16 cellular contexts compared by ENCODE assay signal in the genomic region with DNA sequence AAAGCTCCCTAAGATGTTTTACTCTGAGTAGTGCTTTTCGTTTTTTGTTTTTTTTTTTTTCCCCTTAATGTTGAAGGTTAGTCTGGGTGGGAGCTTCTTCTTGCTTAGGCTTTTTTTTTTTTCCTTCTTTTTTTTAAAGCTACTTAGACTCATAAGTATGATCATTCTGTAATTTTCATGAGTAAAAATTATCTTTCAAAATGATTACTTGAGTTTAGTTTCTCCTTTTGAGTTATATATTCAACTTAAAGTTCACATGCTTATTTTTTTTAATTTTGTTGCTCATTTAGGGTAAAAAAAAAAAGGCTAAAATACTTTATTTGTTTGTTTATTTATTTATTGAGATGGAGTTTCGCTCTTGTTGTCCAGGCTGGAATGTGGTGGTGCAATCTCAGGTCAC. TPM values are rescaled to one million over a fixed set of nuclear protein-coding genes. Genes with fewer than 3 reads are reported as not detected.
A peak's percentile ranks its signal among the peaks of the same experiment; 100 is the strongest.
DNase-seq lines count a peak whose midpoint lies in the region; ATAC-seq, FAIRE-seq and TF ChIP-seq lines count a peak whose summit lies in the region.
"Had no signal": no experiment of that assay in that cellular context is flagged by ENCODE, and none has a peak within 500 bp of the region (broad histone marks: within the 10 kb centered on the region; RNA-seq: fewer than 3 reads in every experiment).

No MANE protein-coding gene starts in this region.

- 77% methylated on average over 2 of the region's 2 CpGs for WGBS in HepG2 (ENCODE audit: low lambda C conversion rate)
- WGBS in right lobe of liver (ENCODE audit: insufficient coverage, low coverage, low lambda C conversion rate, missing lambda C conversion rate): 23% methylated on average over 2 of the region's 2 CpGs
- 0% methylated on average over 2 of the region's 2 CpGs for WGBS in GM12878 (ENCODE audit: insufficient coverage, insufficient replicate concordance, low lambda C conversion rate, missing lambda C conversion rate)

- DNase-seq in HepG2 (ENCODE audit: low spot score) (no peak), right lobe of liver (no peak), PC-3 (no peak), GM12878 (ENCODE audit: low read depth, low spot score) (no peak), kidney glomerular epithelial cell (lab: John Stamatoyannopoulos, UW) (no peak), NCI-H1092 treated with DMSO at 0.1 percent for 48 hours (lab: John Stamatoyannopoulos, UW) (no peak)
- DNase-seq in stimulated activated CD4-positive, alpha-beta T cell treated with anti-CD3 and anti-CD28 coated beads, Interleukin-1b, Interleukin-23, amount 100 ng/mL, for 48 hours: no peak
- DNase-seq: hippocampal formation; IMR-90; NCI-H2171 treated with DMSO at 0.1 percent for 48 hours; posterior cingulate gyrus; SIG-M5; spleen; stimulated activated naive CD4-positive, alpha-beta T cell; uterus had no signal

- H3K4me1 ChIP-seq in HepG2 (ENCODE audit: insufficient read depth, low read length): peaks cover 58% of the 10 kb centered on the region
- H3K4me1 ChIP-seq in right lobe of liver: peaks cover 0 to 42% (median 0%) of the 10 kb centered on the region in 4 donors
- H3K4me1 ChIP-seq in PC-3 (ENCODE audit: insufficient read depth, low read length): peaks cover 32% of the 10 kb centered on the region
- H3K4me1 ChIP-seq in GM12878 (ENCODE audit: control insufficient read depth, insufficient read depth, low read length): peaks cover 8% of the 10 kb centered on the region; the same call in 1 of the 2 replicates

- CTCF ChIA-PET in HepG2 (lab: Yijun Ruan, JAX; ENCODE audit: low intra/inter-chr PET ratio, low total read pairs): no interaction called here
- CTCF ChIA-PET in PC-3 (lab: Charles Lee): interaction anchor here (0.6 kb wide), 1 partner anchor 14 kb away, joined by 4 read pairs; no protein-coding TSS in a partner anchor
- CTCF ChIA-PET in GM12878 (lab: Yijun Ruan, JAX): interaction anchor here (0.7 to 1.4 kb wide), 3 partner anchors 22 to 116 kb away, joined by 3 to 5 read pairs (median 4); no protein-coding TSS in a partner anchor

- BruUV-seq in HepG2 (replicated peaks; lab: Mats Ljungman, UMichigan) (no TSS peak), PC-3 (replicated peaks; lab: Mats Ljungman, UMichigan) (no TSS peak), GM12878 (replicated peaks; lab: Mats Ljungman, UMichigan) (no TSS peak)

- in situ Hi-C loops in HepG2 (cut with HindIII; ENCODE audit: extremely low pct_ligation_motif_present, low pct_unique_long_range_greater_than_20kb): no loop called here
- in situ Hi-C loops in GM12878 (cut with MboI): no loop called here

- no peaks in the 10 kb centered on the region for H3F3A ChIP-seq in PC-3 (ENCODE audit: low read length, unreplicated experiment)

- H3K36me3 ChIP-seq in HepG2 (replicated peaks in 1 of 2; ENCODE audit: control insufficient read depth in 1 of 2, insufficient read depth in 2 of 2, low read length in 2 of 2) (peaks cover 0 to 1% of the 10 kb centered on the region in 2 experiments; a peak in 1 of 5 replicates), right lobe of liver (no peaks in the 10 kb centered on the region), PC-3 (ENCODE audit: low read depth, low read length) (no peaks in the 10 kb centered on the region; the same call in 1 of the 2 replicates), GM12878 (ENCODE audit: control insufficient read depth in 2 of 2, insufficient read depth in 2 of 2, low read length in 1 of 2) (0 out of 4 replicates have a peak, but pooled peaks cover 0 to 2% of the 10 kb centered on the region in 2 experiments)
- H3K36me3 ChIP-seq: spleen, uterus had no signal

- SMC1A ChIA-PET in GM12878 (lab: Charles Lee; ENCODE audit: uncharacterized antibody, unreplicated experiment): interaction anchor here (0.6 to 1.5 kb wide), 5 partner anchors 8 to 1929 kb away, joined by 3 to 5 read pairs (median 3); no protein-coding TSS in a partner anchor

- H3K9me2 ChIP-seq in PC-3 (replicated peaks; ENCODE audit: low read length): no peaks in the 10 kb centered on the region

- POLR2A ChIA-PET in HepG2 (lab: Yijun Ruan, JAX): no interaction called here
- POLR2A ChIA-PET in PC-3 (lab: Charles Lee; ENCODE audit: unreplicated experiment): no interaction called here
- POLR2A ChIA-PET in GM12878 (lab: Charles Lee): interaction anchor here (0.7 to 2.6 kb wide), 5 partner anchors 11 to 160 kb away, joined by 3 to 9 read pairs (median 5); no protein-coding TSS in a partner anchor

- H3K9ac ChIP-seq in HepG2 (ENCODE audit: insufficient read depth, low read depth, low read length) (no peak overlapping the region), PC-3 (ENCODE audit: low read length) (no peak overlapping the region), GM12878 (ENCODE audit: control insufficient read depth, insufficient read depth, low read length) (no peak overlapping the region; the same call in none of the 2 replicates)

- H4K20me1 ChIP-seq in HepG2 (ENCODE audit: insufficient read depth, low read length): peaks cover 16% of the 10 kb centered on the region
- peaks cover 22% of the 10 kb centered on the region for H4K20me1 ChIP-seq in PC-3 (ENCODE audit: low read length)
- H4K20me1 ChIP-seq in GM12878 (ENCODE audit: control insufficient read depth, insufficient read depth): no peaks in the 10 kb centered on the region

- TF ChIP-seq CTCF in HepG2 (CRISPR knock-in tag; IDR thresholded peaks at IDR 0.05) (no peak), right lobe of liver (IDR thresholded peaks at IDR 0.05) (no peak), PC-3 (conservative IDR thresholded peaks at IDR 0.05; ENCODE audit: low read depth, low read length) (no peak), GM12878 (IDR thresholded peaks at IDR 0.05 in 2 of 3, conservative IDR thresholded peaks at IDR 0.05 in 1 of 3; ENCODE audit: control insufficient read depth in 2 of 3, extremely low read depth in 1 of 3, insufficient read depth in 1 of 3, low read depth in 3 of 3, low read length in 3 of 3) (no peak)

- H3K9me3 ChIP-seq in HepG2 (ENCODE audit: low read length): no peaks in the 10 kb centered on the region
- no peaks in the 10 kb centered on the region for H3K9me3 ChIP-seq in right lobe of liver
- no peaks in the 10 kb centered on the region for H3K9me3 ChIP-seq in PC-3 (ENCODE audit: low read length)
- H3K9me3 ChIP-seq in GM12878 (replicated peaks; ENCODE audit: control insufficient read depth, insufficient read depth, low read length): no peaks in the 10 kb centered on the region; the same call in 2 of the 3 replicates
- H3K9me3 ChIP-seq: spleen, uterus had no signal

- RAD21 ChIA-PET in GM12878 (lab: Charles Lee; ENCODE audit: unreplicated experiment): interaction anchor here (1.5 kb wide), 1 partner anchor 33 kb away, joined by 6 read pairs; no protein-coding TSS in a partner anchor

- H3K4me3 ChIP-seq in HepG2 (replicated peaks in 1 of 3; ENCODE audit: insufficient read depth in 1 of 3, low read depth in 2 of 3, low read length in 3 of 3) (peak overlapping the region in 1 of 3 experiments; percentile 10; a peak in 1 of 6 replicates), right lobe of liver (no peak overlapping the region), PC-3 (ENCODE audit: low read length) (no peak overlapping the region), GM12878 (peak overlapping the region; percentile 85)
- H3K4me3 ChIP-seq: uterus had no signal

- no peaks in the 10 kb centered on the region; a peak in 1 of 5 replicates for H3K27me3 ChIP-seq in HepG2 (ENCODE audit: control insufficient read depth in 1 of 2, insufficient read depth in 2 of 2, low read length in 2 of 2)
- H3K27me3 ChIP-seq in right lobe of liver: no peaks in the 10 kb centered on the region
- H3K27me3 ChIP-seq in PC-3 (ENCODE audit: low read length): no peaks in the 10 kb centered on the region
- H3K27me3 ChIP-seq in GM12878 (replicated peaks in 1 of 2; ENCODE audit: control insufficient read depth in 2 of 2, insufficient read depth in 2 of 2, low read length in 1 of 2): no peaks in the 10 kb centered on the region
- H3K27me3 ChIP-seq: spleen, uterus had no signal

- TF ChIP-seq RAD21 in HepG2 (CRISPR knock-in tag; IDR thresholded peaks at IDR 0.05) (no peak), GM12878 (IDR thresholded peaks at IDR 0.05; ENCODE audit: insufficient read depth, low read depth, low read length) (no peak)

- H3K27ac ChIP-seq in HepG2 (ENCODE audit: extremely low read length, insufficient read depth, low read length): no peak overlapping the region
- no peak overlapping the region for H3K27ac ChIP-seq in right lobe of liver
- H3K27ac ChIP-seq in PC-3 (ENCODE audit: low read length): no peak overlapping the region
- no peak overlapping the region for H3K27ac ChIP-seq in GM12878 (ENCODE audit: control insufficient read depth, insufficient read depth)
- H3K27ac ChIP-seq: spleen, uterus had no signal

- H3K4me2 ChIP-seq in HepG2 (ENCODE audit: low read depth, low read length): peak overlapping the region; percentile 82
- H3K4me2 ChIP-seq in PC-3 (ENCODE audit: low read length): peak overlapping the region; percentile 81; the same call in 1 of the 2 replicates
- H3K4me2 ChIP-seq in GM12878 (ENCODE audit: control insufficient read depth, insufficient read depth): peak overlapping the region; percentile 75

- TF ChIP-seq POLR2A in HepG2 (IDR thresholded peaks at IDR 0.05; ENCODE audit: insufficient read depth in 1 of 2, low read depth in 2 of 2, low read length in 2 of 2): no peak
- TF ChIP-seq POLR2A in right lobe of liver (IDR thresholded peaks at IDR 0.05): no peak
- TF ChIP-seq POLR2A in GM12878 (IDR thresholded peaks at IDR 0.05; ENCODE audit: low read depth, low read length): no peak

- peaks cover 69% of the 10 kb centered on the region for H3K79me2 ChIP-seq in HepG2 (ENCODE audit: insufficient read depth, low read length)
- peaks cover 76% of the 10 kb centered on the region for H3K79me2 ChIP-seq in PC-3 (ENCODE audit: low read length)
- H3K79me2 ChIP-seq in GM12878 (ENCODE audit: control insufficient read depth, insufficient read depth, low read length): peaks cover 72% of the 10 kb centered on the region

- TF ChIP-seq EP300 in HepG2 (IDR thresholded peaks at IDR 0.05; ENCODE audit: low read depth in 2 of 2, low read length in 2 of 2) (no peak), HepG2 (CRISPR knock-in tag; IDR thresholded peaks at IDR 0.05; ENCODE audit: borderline replicate concordance) (no peak), GM12878 (IDR thresholded peaks at IDR 0.05; ENCODE audit: borderline replicate concordance in 1 of 2, control insufficient read depth in 1 of 2, low read depth in 2 of 2, low read length in 2 of 2) (no peak)

- FAIRE-seq in HepG2 (lab: Jason Lieb, UNC) (no peak), GM12878 (lab: Jason Lieb, UNC) (no peak)

- no peak for ATAC-seq in HepG2
- ATAC-seq in right lobe of liver: no peak
- ATAC-seq in PC-3: no peak
- no peak for ATAC-seq in GM12878
- no peak for ATAC-seq in HG02970 (IDR thresholded peaks at IDR 0.05; ENCODE audit: low FRiP score, unreplicated experiment)

- intact Hi-C loops in HepG2 (cut with micrococcal nuclease; ENCODE audit: unreplicated experiment): loop anchor here (10.0 kb wide), 1 partner anchor 969 kb away; no protein-coding TSS in a partner anchor
- intact Hi-C loops in right lobe of liver (cut with DNase I): no loop called here
- intact Hi-C loops in PC-3 (cut with micrococcal nuclease): no loop called here
- intact Hi-C loops in GM12878 (cut with micrococcal nuclease; ENCODE audit: unreplicated experiment): no loop called here

- H2AFZ ChIP-seq in HepG2 (ENCODE audit: low read length) (no peak overlapping the region), PC-3 (ENCODE audit: low read length) (no peak overlapping the region), GM12878 (ENCODE audit: control insufficient read depth, low read depth, low read length) (no peak overlapping the region)

RNA-seq across cellular contexts. Expression of gene RBM27, which starts 2.9 kb away (rescaled TPM):
- total RNA-seq in HepG2 (2016; rRNA removed; fragmentation: Illumina TruSeq; extraction: Trizol): 23.4 and 31.2 TPM in 2 replicates
- total RNA-seq in HepG2 (2016; cell fraction: cytosol; rRNA removed; fragmentation: Illumina TruSeq; extraction: Trizol; ENCODE audit: low read depth): 3.1 and 4.5 TPM in 2 replicates
- 21.8 and 27.9 TPM in 2 replicates for total RNA-seq in HepG2 (2016; cell fraction: insoluble cytoplasmic fraction; rRNA removed; fragmentation: Illumina TruSeq; extraction: Trizol)
- 8.6 and 10.8 TPM in 2 replicates for total RNA-seq in HepG2 (2016; cell fraction: membrane; rRNA removed; fragmentation: Illumina TruSeq; extraction: Trizol)
- total RNA-seq in HepG2 (2016; cell fraction: nucleus; rRNA removed; fragmentation: Illumina TruSeq; extraction: Trizol): 17.9 and 21.4 TPM in 2 replicates
- 9.9 and 12.9 TPM in 2 replicates for polyA plus RNA-seq in HepG2 (2011; rRNA removed)
- 3.5 and 5.7 TPM in 2 replicates for polyA plus RNA-seq in HepG2 (2011; cell fraction: cytosol; rRNA removed)
- polyA plus RNA-seq in HepG2 (2011; cell fraction: nucleus; rRNA removed): 5.9 and 7.8 TPM in 2 replicates
- polyA plus RNA-seq in HepG2 (2012): 7.4 and 9.5 TPM in 2 replicates
- 0.54 and 0.58 TPM in 2 replicates for polyA plus RNA-seq in HepG2 (2016; cell fraction: cytosol; fragmentation: Illumina TruSeq; extraction: Trizol; ENCODE audit: low read depth)
- 20.4 and 20.7 TPM in 2 replicates for polyA plus RNA-seq in HepG2 (2016; cell fraction: insoluble cytoplasmic fraction; fragmentation: Illumina TruSeq; extraction: Trizol; ENCODE audit: low read depth)
- polyA plus RNA-seq in HepG2 (2016; cell fraction: membrane; fragmentation: Illumina TruSeq; extraction: Trizol; ENCODE audit: low read depth): 2.8 and 3.6 TPM in 2 replicates
- 15.7 and 17.1 TPM in 2 replicates for polyA plus RNA-seq in HepG2 (2016; cell fraction: nucleus; fragmentation: Illumina TruSeq; extraction: Trizol; ENCODE audit: insufficient read depth, low read depth)
- 57.9 and 104 TPM in 2 replicates for polyA minus RNA-seq in HepG2 (2011; rRNA and poly(A)+ RNA removed; ENCODE audit: low replicate concordance)
- 32.9 and 38.0 TPM in 2 replicates for polyA minus RNA-seq in HepG2 (2011; cell fraction: cytosol; rRNA and poly(A)+ RNA removed)
- 45.3 and 46.0 TPM in 2 replicates for polyA minus RNA-seq in HepG2 (2011; cell fraction: nucleus; rRNA and poly(A)+ RNA removed)
- 10 to 100 TPM in 3 of 6 experiments, 1 to 10 TPM in 3; 5.8 to 14.1 (median 9.8) TPM for total RNA-seq in right lobe of liver
- 18.8 and 21.4 TPM in 2 replicates for total RNA-seq in PC-3 (2014; rRNA removed)
- 66.2 and 79.0 TPM in 2 replicates for total RNA-seq in GM12878 (2013; cell fraction: nucleolus; rRNA removed)
- total RNA-seq in GM12878 (2014; rRNA removed): 20.9 and 26.3 TPM in 2 replicates
- 33.9 and 34.7 TPM in 2 replicates for total RNA-seq in GM12878 (2014; rRNA removed; fragmentation: Illumina TruSeq; extraction: Trizol)
- 18.5 and 20.2 TPM in 2 replicates for total RNA-seq in GM12878 (2021)
- 6.1 TPM for polyA plus RNA-seq in GM12878 (2011; ENCODE audit: low read depth)
- polyA plus RNA-seq in GM12878 (2011; rRNA removed): 25.1 and 27.1 TPM in 2 replicates
- 10.0 and 18.3 TPM in 2 replicates for polyA plus RNA-seq in GM12878 (2011; cell fraction: cytosol; rRNA removed)
- polyA plus RNA-seq in GM12878 (2011; cell fraction: nucleus; rRNA removed): 13.8 and 17.2 TPM in 2 replicates
- polyA plus RNA-seq in GM12878 (2012): 9.4 and 10.5 TPM in 2 replicates
- polyA plus RNA-seq in GM12878 (2014; fragmentation: Illumina TruSeq; extraction: Trizol): 23.9 and 28.5 TPM in 2 replicates
- 1 to 10 TPM; 5.8 to 6.9 TPM for polyA plus RNA-seq in GM12878 (2014; fragmentation: Nextera tagmentation; extraction: Ambion mirVana)
- 12.2 and 13.5 TPM in 2 replicates for polyA plus RNA-seq in GM12878 (2014; rRNA removed)
- polyA plus RNA-seq in GM12878 (2016; fragmentation: Nextera tagmentation; extraction: Ambion mirVana): 1 to 10 TPM; 6.2 to 6.8 TPM
- 121 and 258 TPM in 2 replicates for polyA minus RNA-seq in GM12878 (2011; rRNA and poly(A)+ RNA removed)
- 47.0 and 59.2 TPM in 2 replicates for polyA minus RNA-seq in GM12878 (2011; cell fraction: cytosol; rRNA and poly(A)+ RNA removed)
- polyA minus RNA-seq in GM12878 (2011; cell fraction: nucleus; rRNA and poly(A)+ RNA removed): 30.7 and 58.6 TPM in 2 replicates

RNA-seq across cellular contexts. Expression of gene LARS1, which starts 23.8 kb away (rescaled TPM):
- total RNA-seq in HepG2 (2016; rRNA removed; fragmentation: Illumina TruSeq; extraction: Trizol) (96.5 and 140 TPM in 2 replicates), right lobe of liver (10 to 100 TPM; 17.6 to 35.3 (median 27.6) TPM), PC-3 (2014; rRNA removed) (92.0 and 102 TPM in 2 replicates), GM12878 (2014; rRNA removed) (64.9 and 67.8 TPM in 2 replicates), GM12878 (2014; rRNA removed; fragmentation: Illumina TruSeq; extraction: Trizol) (94.6 and 96.3 TPM in 2 replicates), GM12878 (2021) (80.5 and 84.4 TPM in 2 replicates)
- 12.2 and 15.2 TPM in 2 replicates for total RNA-seq in HepG2 (2016; cell fraction: cytosol; rRNA removed; fragmentation: Illumina TruSeq; extraction: Trizol; ENCODE audit: low read depth)
- 99.3 and 136 TPM in 2 replicates for total RNA-seq in HepG2 (2016; cell fraction: insoluble cytoplasmic fraction; rRNA removed; fragmentation: Illumina TruSeq; extraction: Trizol)
- 30.1 and 37.1 TPM in 2 replicates for total RNA-seq in HepG2 (2016; cell fraction: membrane; rRNA removed; fragmentation: Illumina TruSeq; extraction: Trizol)
- total RNA-seq in HepG2 (2016; cell fraction: nucleus; rRNA removed; fragmentation: Illumina TruSeq; extraction: Trizol): 102 and 112 TPM in 2 replicates
- polyA plus RNA-seq in HepG2 (2011; rRNA removed) (21.2 and 21.8 TPM in 2 replicates), GM12878 (2011; rRNA removed) (25.5 and 32.8 TPM in 2 replicates), GM12878 (2014; fragmentation: Illumina TruSeq; extraction: Trizol) (82.3 and 105 TPM in 2 replicates), GM12878 (2014; fragmentation: Nextera tagmentation; extraction: Ambion mirVana) (10 to 100 TPM; 70.9 to 74.1 TPM), GM12878 (2014; rRNA removed) (47.4 and 50.1 TPM in 2 replicates), GM12878 (2016; fragmentation: Nextera tagmentation; extraction: Ambion mirVana) (100 to 1,000 TPM; 109 to 114 TPM)
- polyA plus RNA-seq in HepG2 (2011; cell fraction: cytosol; rRNA removed): 7.5 and 12.4 TPM in 2 replicates
- polyA plus RNA-seq in HepG2 (2011; cell fraction: nucleus; rRNA removed): 29.9 and 36.2 TPM in 2 replicates
- 68.9 and 88.6 TPM in 2 replicates for polyA plus RNA-seq in HepG2 (2012)
- 5.8 and 6.1 TPM in 2 replicates for polyA plus RNA-seq in HepG2 (2016; cell fraction: cytosol; fragmentation: Illumina TruSeq; extraction: Trizol; ENCODE audit: low read depth)
- 76.4 and 84.5 TPM in 2 replicates for polyA plus RNA-seq in HepG2 (2016; cell fraction: insoluble cytoplasmic fraction; fragmentation: Illumina TruSeq; extraction: Trizol; ENCODE audit: low read depth)
- polyA plus RNA-seq in HepG2 (2016; cell fraction: membrane; fragmentation: Illumina TruSeq; extraction: Trizol; ENCODE audit: low read depth): 15.5 TPM in 2 replicates
- polyA plus RNA-seq in HepG2 (2016; cell fraction: nucleus; fragmentation: Illumina TruSeq; extraction: Trizol; ENCODE audit: insufficient read depth, low read depth): 119 and 123 TPM in 2 replicates
- 42.7 and 58.6 TPM in 2 replicates for polyA minus RNA-seq in HepG2 (2011; rRNA and poly(A)+ RNA removed; ENCODE audit: low replicate concordance)
- polyA minus RNA-seq in HepG2 (2011; cell fraction: cytosol; rRNA and poly(A)+ RNA removed): 30.7 and 38.8 TPM in 2 replicates
- polyA minus RNA-seq in HepG2 (2011; cell fraction: nucleus; rRNA and poly(A)+ RNA removed): 88.7 and 106 TPM in 2 replicates
- total RNA-seq in GM12878 (2013; cell fraction: nucleolus; rRNA removed): 252 and 270 TPM in 2 replicates
- 46.5 TPM for polyA plus RNA-seq in GM12878 (2011; ENCODE audit: low read depth)
- 11.9 and 18.3 TPM in 2 replicates for polyA plus RNA-seq in GM12878 (2011; cell fraction: cytosol; rRNA removed)
- 24.4 and 40.7 TPM in 2 replicates for polyA plus RNA-seq in GM12878 (2011; cell fraction: nucleus; rRNA removed)
- 64.7 and 68.5 TPM in 2 replicates for polyA plus RNA-seq in GM12878 (2012)
- 23.9 and 47.3 TPM in 2 replicates for polyA minus RNA-seq in GM12878 (2011; rRNA and poly(A)+ RNA removed)
- polyA minus RNA-seq in GM12878 (2011; cell fraction: cytosol; rRNA and poly(A)+ RNA removed): 18.0 and 23.8 TPM in 2 replicates
- 13.5 and 26.2 TPM in 2 replicates for polyA minus RNA-seq in GM12878 (2011; cell fraction: nucleus; rRNA and poly(A)+ RNA removed)

Comparison
In these comparisons a context has a peak if more than half of its experiments do, and no peak if none do; other contexts are left out.
1. Of the 75 proteins assayed by ChIP-seq in both HepG2 and GM12878: peak only in HepG2: none; only in GM12878: JUNB; in both: none; in neither: 74.